ENCODE assay signal across 9 cellular contexts in the genomic region with DNA sequence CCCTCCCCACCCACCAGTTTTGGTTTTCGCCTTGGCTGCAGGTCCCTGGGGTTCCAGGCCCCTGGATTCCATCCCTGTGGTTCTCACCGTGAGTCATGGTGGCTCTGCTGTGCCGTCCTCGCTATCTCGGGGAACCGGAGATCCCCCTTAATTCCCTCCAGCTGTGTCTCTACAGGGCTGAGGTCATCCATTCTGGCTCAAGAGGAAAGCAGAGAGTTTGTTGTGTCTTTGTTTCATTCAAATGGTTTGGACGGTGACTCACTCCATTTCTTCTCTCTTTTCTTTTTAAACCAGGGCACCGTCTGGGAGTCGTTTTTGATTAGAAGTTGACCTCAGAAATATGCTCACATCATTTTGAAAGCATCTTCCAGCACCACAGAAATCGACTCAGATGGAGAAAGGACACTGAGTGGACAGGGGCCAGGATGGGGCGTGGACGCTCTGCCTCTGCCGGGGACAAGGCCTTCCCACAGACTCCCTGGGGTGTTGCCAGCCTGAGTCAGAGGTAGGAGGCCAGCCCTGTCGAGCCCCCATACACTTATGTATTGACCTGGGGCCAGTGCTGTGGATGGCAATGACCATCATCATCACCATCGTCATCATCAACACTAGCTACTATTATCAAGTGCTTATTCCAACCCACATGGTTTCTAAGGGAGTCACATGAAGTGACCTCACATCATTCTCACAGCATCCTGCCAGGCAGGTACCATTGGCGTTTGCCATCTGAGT.
A peak's percentile ranks its signal among the peaks of the same experiment; 100 is the strongest.
DNase-seq lines count a peak whose midpoint lies in the region; ATAC-seq, FAIRE-seq and TF ChIP-seq lines count a peak whose summit lies in the region.
"Had no signal": no experiment of that assay in that cellular context is flagged by ENCODE, and none has a peak within 500 bp of the region (broad histone marks: within the 10 kb centered on the region; RNA-seq: fewer than 3 reads in every experiment).

No MANE protein-coding gene starts in this region.

- H3K4me1 ChIP-seq in smooth muscle cell (ENCODE audit: low read depth) (peaks cover 7% of the 10 kb centered on the region), HAP-1 (no peaks in the 10 kb centered on the region; the same call in 1 of the 2 replicates)

- in situ Hi-C loops in astrocyte of the cerebellum (cut with HindIII; ENCODE audit: low sequenced_read_pairs), result no loop called here
- in situ Hi-C loops in HAP-1 (cut with MboI; ENCODE audit: low sequenced_read_pairs), result loop anchor here (25.0 kb wide), 1 partner anchor 721 kb away; no protein-coding TSS in a partner anchor

- no peaks in the 10 kb centered on the region for H3K27me3 ChIP-seq in smooth muscle cell (ENCODE audit: low read depth)
- H3K27me3 ChIP-seq in HAP-1 (ENCODE audit: low read depth), result no peaks in the 10 kb centered on the region

- H3K4me2 ChIP-seq in smooth muscle cell, result peak overlapping the region; percentile 57

- peak overlapping the region; percentile 96 for H3K27ac ChIP-seq in smooth muscle cell (ENCODE audit: low read depth)

- peak; percentile 36 for FAIRE-seq in H54 (lab: Jason Lieb, UNC)

- peak overlapping the region; percentile 89 for H3K9ac ChIP-seq in smooth muscle cell (ENCODE audit: low read depth)

- H3K9me3 ChIP-seq in smooth muscle cell (replicated peaks; ENCODE audit: low read depth) (no peaks in the 10 kb centered on the region), HAP-1 (no peaks in the 10 kb centered on the region)

- H3K4me3 ChIP-seq in astrocyte of the cerebellum (ENCODE audit: low read depth, low read length), result no peak overlapping the region
- no peak overlapping the region for H3K4me3 ChIP-seq in smooth muscle cell
- H3K4me3 ChIP-seq in HAP-1, result no peak overlapping the region

- DNase-seq in H54 (ENCODE audit: insufficient read length, low spot score) (peak; percentile 85), astrocyte of the cerebellum (ENCODE audit: low read depth) (peak; percentile 99), left ventricle myocardium superior (peak; percentile 79), smooth muscle cell (lab: John Stamatoyannopoulos, UW; ENCODE audit: unreplicated experiment) (peak; percentile 38), HAP-1 (ENCODE audit: low spot score in 2 of 2) (no peak), left lobe of liver (ENCODE audit: low spot score) (no peak)
- DNase-seq in activated CD8-positive, alpha-beta memory T cell treated with anti-CD3 and anti-CD28 coated beads for 24 hours, result no peak
- DNase-seq: activated effector memory CD4-positive, alpha-beta T cell treated with Interleukin-2 at 50 U/mL for 16 hours had no signal

- intact Hi-C loops in left ventricle myocardium superior (cut with micrococcal nuclease), result no loop called here

- no peaks in the 10 kb centered on the region for H3K79me2 ChIP-seq in smooth muscle cell (ENCODE audit: low read depth)

- no peak; the same call in 1 of the 2 replicates for TF ChIP-seq POLR2A in H54 (IDR thresholded peaks at IDR 0.05; ENCODE audit: low read depth, low read length)

- TF ChIP-seq CTCF in astrocyte of the cerebellum (IDR thresholded peaks at IDR 0.05; ENCODE audit: low read depth, low read length, missing control alignments) (no peak), smooth muscle cell (IDR thresholded peaks at IDR 0.05; ENCODE audit: borderline replicate concordance, insufficient read depth, poor library complexity, severe bottlenecking) (no peak)

- no peaks in the 10 kb centered on the region for H4K20me1 ChIP-seq in smooth muscle cell (ENCODE audit: low read depth)

- H3F3A ChIP-seq in smooth muscle cell (ENCODE audit: low read depth), result peaks cover 20% of the 10 kb centered on the region

- peak; percentile 89 for ATAC-seq in left ventricle myocardium superior
- ATAC-seq in left lobe of liver, result no peak
- ATAC-seq in GM21526 (IDR thresholded peaks at IDR 0.05; ENCODE audit: low FRiP score, unreplicated experiment), result no peak

- H3K36me3 ChIP-seq in smooth muscle cell (ENCODE audit: low read depth) (no peaks in the 10 kb centered on the region), HAP-1 (replicated peaks) (no peaks in the 10 kb centered on the region)

- H2AFZ ChIP-seq in smooth muscle cell (ENCODE audit: low read depth), result no peak overlapping the region

- 6% methylated on average over 16 of the region's 16 CpGs for WGBS in smooth muscle cell (ENCODE audit: low lambda C conversion rate)

Comparison
In these comparisons a context has a peak if more than half of its experiments do, and no peak if none do; other contexts are left out.
1. DNase-seq: peak in H54 (single experiment), astrocyte of the cerebellum (single experiment), left ventricle myocardium superior (single experiment) and smooth muscle cell (single experiment); none in HAP-1 (0 of 2), left lobe of liver (single experiment) and activated CD8-positive, alpha-beta memory T cell treated with anti-CD3 and anti-CD28 coated beads for 24 hours (single experiment).